In genomic region chr18:76484749-76485387, GRCh38 we compare ENCODE assay signal across 15 cellular contexts. TPM values are rescaled to one million over a fixed set of nuclear protein-coding genes. Genes with fewer than 3 reads are reported as not detected.
DNase-seq lines count a peak whose midpoint lies in the region; ATAC-seq and TF ChIP-seq lines count a peak whose summit lies in the region.
"Had no signal": no experiment of that assay in that cellular context is flagged by ENCODE, and none has a peak within 500 bp of the region (broad histone marks: within the 10 kb centered on the region; RNA-seq: fewer than 3 reads in every experiment).

No MANE protein-coding gene starts in this region.

- H3K27ac Mint-ChIP-seq in nephron progenitor cell, result peak overlapping the region; percentile 61
- no peak overlapping the region for H3K27ac Mint-ChIP-seq in activated CD8-positive, alpha-beta memory T cell treated with anti-CD3 and anti-CD28 coated beads, Interleukin-2, amount 10 ng/mL, durations not matched to agents 7 days and 5 days
- H3K27ac Mint-ChIP-seq: activated T-helper 17 cell treated with anti-CD3 and anti-CD28 coated beads, Interleukin-2, amount 50 U/mL, for 72 hours; CD8-positive, alpha-beta memory T cell had no signal

- CTCF ChIA-PET in activated CD8-positive, alpha-beta memory T cell treated with anti-CD3 and anti-CD28 coated beads, Interleukin-2, amount 10 ng/mL, durations not matched to agents 7 days and 5 days (lab: Charles Lee), result no interaction called here

- peak; percentile 67 for ATAC-seq in GM18858 (IDR thresholded peaks at IDR 0.05; ENCODE audit: unreplicated experiment)
- ATAC-seq in HG02623 (IDR thresholded peaks at IDR 0.05; ENCODE audit: unreplicated experiment), result peak; percentile 59
- ATAC-seq in HG03565 (IDR thresholded peaks at IDR 0.05; ENCODE audit: unreplicated experiment), result peak; percentile 48
- ATAC-seq in activated CD8-positive, alpha-beta memory T cell treated with anti-CD3 and anti-CD28 coated beads, Interleukin-2, amount 10 ng/mL, durations not matched to agents 7 days and 5 days, result no peak
- ATAC-seq in GM19467 (IDR thresholded peaks at IDR 0.05; ENCODE audit: unreplicated experiment), result no peak
- ATAC-seq: activated T-helper 17 cell treated with anti-CD3 and anti-CD28 coated beads, Interleukin-2, amount 50 U/mL, for 72 hours had no signal

- peak overlapping the region; percentile 65 for H3K4me3 Mint-ChIP-seq in nephron progenitor cell
- H3K4me3 Mint-ChIP-seq in activated CD8-positive, alpha-beta memory T cell treated with anti-CD3 and anti-CD28 coated beads, Interleukin-2, amount 10 ng/mL, durations not matched to agents 7 days and 5 days, result no peak overlapping the region
- H3K4me3 Mint-ChIP-seq: activated T-helper 17 cell treated with anti-CD3 and anti-CD28 coated beads, Interleukin-2, amount 50 U/mL, for 72 hours; CD8-positive, alpha-beta memory T cell had no signal

- H3K36me3 Mint-ChIP-seq in nephron progenitor cell (ENCODE audit: low read depth), result peaks cover 51% of the 10 kb centered on the region
- no peaks in the 10 kb centered on the region for H3K36me3 Mint-ChIP-seq in activated CD8-positive, alpha-beta memory T cell treated with anti-CD3 and anti-CD28 coated beads, Interleukin-2, amount 10 ng/mL, durations not matched to agents 7 days and 5 days
- H3K36me3 Mint-ChIP-seq: CD8-positive, alpha-beta memory T cell had no signal

- no peaks in the 10 kb centered on the region for H3K27me3 Mint-ChIP-seq in nephron progenitor cell (ENCODE audit: low read depth, poor library complexity)
- H3K27me3 Mint-ChIP-seq in activated CD8-positive, alpha-beta memory T cell treated with anti-CD3 and anti-CD28 coated beads, Interleukin-2, amount 10 ng/mL, durations not matched to agents 7 days and 5 days, result peaks cover 38% of the 10 kb centered on the region
- H3K27me3 Mint-ChIP-seq: activated T-helper 17 cell treated with anti-CD3 and anti-CD28 coated beads, Interleukin-2, amount 50 U/mL, for 72 hours had no signal

- TF ChIP-seq CTCF in nephron progenitor cell (IDR thresholded peaks at IDR 0.05), result no peak

- DNase-seq in nephron progenitor cell (no peak), AG20443 (ENCODE audit: low spot score) (no peak)
- no peak for DNase-seq in activated CD8-positive, alpha-beta memory T cell treated with anti-CD3 and anti-CD28 coated beads, Interleukin-2, amount 10 ng/mL, durations not matched to agents 7 days and 5 days
- no peak for DNase-seq in activated T-cell treated with anti-CD3 and anti-CD28 coated beads, Interleukin-2, amount 50 U/mL, for 1 hour
- DNase-seq: activated CD4-positive, alpha-beta T cell treated with anti-CD3 and anti-CD28 coated beads for 1 hour; CD8-positive, alpha-beta memory T cell; GM23248; mesenchymal stem cell; NCI-H1105; stimulated activated naive CD4-positive, alpha-beta T cell treated with Interleukin-2 at 50 U/mL for 16 hours had no signal

- no peaks in the 10 kb centered on the region for H3K9me3 Mint-ChIP-seq in nephron progenitor cell
- no peaks in the 10 kb centered on the region for H3K9me3 Mint-ChIP-seq in activated CD8-positive, alpha-beta memory T cell treated with anti-CD3 and anti-CD28 coated beads, Interleukin-2, amount 10 ng/mL, durations not matched to agents 7 days and 5 days (ENCODE audit: low read depth)
- H3K9me3 Mint-ChIP-seq: activated T-helper 17 cell treated with anti-CD3 and anti-CD28 coated beads, Interleukin-2, amount 50 U/mL, for 72 hours; CD8-positive, alpha-beta memory T cell had no signal

- peaks cover 98% of the 10 kb centered on the region for H3K4me1 Mint-ChIP-seq in nephron progenitor cell
- no peaks in the 10 kb centered on the region for H3K4me1 Mint-ChIP-seq in activated CD8-positive, alpha-beta memory T cell treated with anti-CD3 and anti-CD28 coated beads, Interleukin-2, amount 10 ng/mL, durations not matched to agents 7 days and 5 days

RNA-seq across cellular contexts. Expression of gene ZNF516, which starts 10.2 kb away (rescaled TPM):
- total RNA-seq in activated CD8-positive, alpha-beta memory T cell treated with anti-CD3 and anti-CD28 coated beads, Interleukin-2, amount 10 ng/mL, durations not matched to agents 7 days and 5 days, result 1 to 10 TPM; 1.5 to 2.0 TPM

Comparison
In these comparisons a context has a peak if more than half of its experiments do, and no peak if none do; other contexts are left out.
1. ATAC-seq: peak in GM18858 (single experiment), HG02623 (single experiment) and HG03565 (single experiment); none in activated CD8-positive, alpha-beta memory T cell treated with anti-CD3 and anti-CD28 coated beads, Interleukin-2, amount 10 ng/mL, durations not matched to agents 7 days and 5 days (single experiment) and GM19467 (single experiment).